19 cellular contexts compared by ENCODE assay signal in genomic region chr15:66858423-66859207, GRCh38.
DNase-seq lines count a peak whose midpoint lies in the region; ATAC-seq and TF ChIP-seq lines count a peak whose summit lies in the region.
"Had no signal": no experiment of that assay in that cellular context is flagged by ENCODE, and none has a peak within 500 bp of the region (broad histone marks: within the 10 kb centered on the region; RNA-seq: fewer than 3 reads in every experiment).

No MANE protein-coding gene starts in this region.

- DNase-seq in WTC11 (ENCODE audit: low spot score) (no peak), fibroblast of pulmonary artery (ENCODE audit: low read depth) (peak; percentile 67), ureter (ENCODE audit: low spot score) (peak; percentile 17), NK-92 (lab: John Stamatoyannopoulos, UW; ENCODE audit: unreplicated experiment) (no peak)
- DNase-seq in activated CD4-positive, alpha-beta T cell treated with anti-CD3 and anti-CD28 coated beads for 4 hours: no peak
- DNase-seq: CD8-positive, alpha-beta memory T cell; DND-41; GF-D8; H7; NCI-H1417; NCI-H187 treated with DMSO at 0.1 percent for 48 hours; NCI-H446; NCI-H774; PC-3; SJCRH30; SW 1271 had no signal

- H3K9me3 Mint-ChIP-seq in WTC11: no peaks in the 10 kb centered on the region
- no peaks in the 10 kb centered on the region for H3K9me3 Mint-ChIP-seq in stimulated activated memory B cell treated with anti-CD40 and anti-IgM and Interleukin-4, amounts not matched to agents 10 μg/mL and 1 μg/mL and 100 μg/mL, for 72 hours
- H3K9me3 Mint-ChIP-seq: CD8-positive, alpha-beta memory T cell had no signal

- H3K27ac ChIP-seq in HEK293 (ENCODE audit: extremely low read depth, low read depth, low read length): no peak overlapping the region
- H3K27ac ChIP-seq: BLaER1 treated with 17β-estradiol and CSF1 and Interleukin-3, amounts not matched to agents 10 nM and 100 nM; SJCRH30 had no signal

- CTCF ChIA-PET in HEK293 (lab: Yijun Ruan, JAX) (interaction anchor here (0.6 to 1.2 kb wide), 8 partner anchors 7 to 292 kb away, joined by 3 to 7 read pairs (median 3); no protein-coding TSS in a partner anchor), WTC11 (lab: Charles Lee) (interaction anchor here (0.7 to 2.2 kb wide), 4 partner anchors 16 to 70 kb away, joined by 3 to 7 read pairs (median 3); no protein-coding TSS in a partner anchor)

- H3K27me3 Mint-ChIP-seq in WTC11 (ENCODE audit: low read depth): no peaks in the 10 kb centered on the region
- H3K27me3 Mint-ChIP-seq in stimulated activated memory B cell treated with anti-CD40 and anti-IgM and Interleukin-4, amounts not matched to agents 10 μg/mL and 1 μg/mL and 100 μg/mL, for 72 hours: peaks cover 8% of the 10 kb centered on the region

- peaks cover 15% of the 10 kb centered on the region for H3K4me1 Mint-ChIP-seq in WTC11
- H3K4me1 Mint-ChIP-seq in stimulated activated memory B cell treated with anti-CD40 and anti-IgM and Interleukin-4, amounts not matched to agents 10 μg/mL and 1 μg/mL and 100 μg/mL, for 72 hours: peaks cover 12% of the 10 kb centered on the region

- H3K9me3 ChIP-seq in HEK293 (ENCODE audit: control insufficient read depth, insufficient read depth, low read depth, low read length): no peaks in the 10 kb centered on the region
- H3K9me3 ChIP-seq: BLaER1 treated with 17β-estradiol and CSF1 and Interleukin-3, amounts not matched to agents 10 nM and 100 nM; SJCRH30 had no signal

- ATAC-seq in WTC11: no peak
- ATAC-seq in stimulated activated memory B cell treated with anti-CD40 and anti-IgM and Interleukin-4, amounts not matched to agents 10 μg/mL and 1 μg/mL and 100 μg/mL, for 72 hours: no peak
- ATAC-seq: PC-3 had no signal

- no peak overlapping the region for H3K4me3 Mint-ChIP-seq in WTC11
- no peak overlapping the region for H3K4me3 Mint-ChIP-seq in stimulated activated memory B cell treated with anti-CD40 and anti-IgM and Interleukin-4, amounts not matched to agents 10 μg/mL and 1 μg/mL and 100 μg/mL, for 72 hours
- H3K4me3 Mint-ChIP-seq: CD8-positive, alpha-beta memory T cell had no signal

- TF ChIP-seq CTCF in HEK293 (tag by site-specific recombination; IDR thresholded peaks at IDR 0.05) (no peak), WTC11 (IDR thresholded peaks at IDR 0.05) (no peak), fibroblast of pulmonary artery (IDR thresholded peaks at IDR 0.05; ENCODE audit: low read length, missing control alignments) (no peak)

- no peaks in the 10 kb centered on the region for H3K36me3 Mint-ChIP-seq in WTC11
- H3K36me3 Mint-ChIP-seq in stimulated activated memory B cell treated with anti-CD40 and anti-IgM and Interleukin-4, amounts not matched to agents 10 μg/mL and 1 μg/mL and 100 μg/mL, for 72 hours: no peaks in the 10 kb centered on the region

- POLR2A ChIA-PET in HEK293 (lab: Yijun Ruan, JAX) (no interaction called here), WTC11 (lab: Charles Lee) (no interaction called here)

- no peaks in the 10 kb centered on the region for H3K36me3 ChIP-seq in HEK293 (ENCODE audit: control insufficient read depth in 2 of 2, insufficient read depth in 1 of 2, low read length in 2 of 2)
- H3K36me3 ChIP-seq: BLaER1 treated with 17β-estradiol and CSF1 and Interleukin-3, amounts not matched to agents 10 nM and 100 nM; SJCRH30 had no signal

- H3K4me1 ChIP-seq in HEK293 (ENCODE audit: control insufficient read depth, insufficient read depth, low read length): no peaks in the 10 kb centered on the region
- H3K4me1 ChIP-seq: BLaER1 treated with 17β-estradiol and CSF1 and Interleukin-3, amounts not matched to agents 10 nM and 100 nM; SJCRH30 had no signal

- H3K27ac Mint-ChIP-seq in WTC11: no peak overlapping the region
- no peak overlapping the region for H3K27ac Mint-ChIP-seq in stimulated activated memory B cell treated with anti-CD40 and anti-IgM and Interleukin-4, amounts not matched to agents 10 μg/mL and 1 μg/mL and 100 μg/mL, for 72 hours

- no peak overlapping the region for H3K4me3 ChIP-seq in HEK293 (ENCODE audit: low read depth, low read length)
- H3K4me3 ChIP-seq in fibroblast of pulmonary artery (replicated peaks; ENCODE audit: low read depth, low read length): no peak overlapping the region
- H3K4me3 ChIP-seq: BLaER1 treated with 17β-estradiol and CSF1 and Interleukin-3, amounts not matched to agents 10 nM and 100 nM; SJCRH30 had no signal

TF ChIP-seq in HEK293, 187 proteins besides CTCF, POLR2A, EP300 and RAD21:
- peak; percentile 87 for TF ChIP-seq ZNF121 (tag by site-specific recombination; IDR thresholded peaks at IDR 0.05)
- TF ChIP-seq ZNF221 (tag by site-specific recombination; IDR thresholded peaks at IDR 0.05; ENCODE audit: borderline replicate concordance): no peak
TF ChIP-seq in HEK293: peak in this region for 1.

TF ChIP-seq in WTC11, 78 proteins besides CTCF, POLR2A, EP300 and RAD21:
- TF ChIP-seq ZNF121 (CRISPR knock-in tag; IDR thresholded peaks at IDR 0.05) (0 out of 2 replicates have a peak, but pooled peaks have one; percentile 4), ESRRA (CRISPR knock-in tag; IDR thresholded peaks at IDR 0.05; ENCODE audit: borderline replicate concordance) (no peak)

Comparison
In these comparisons a context has a peak if more than half of its experiments do, and no peak if none do; other contexts are left out.
1. DNase-seq: peak in fibroblast of pulmonary artery (single experiment) and ureter (single experiment); none in WTC11 (single experiment), activated CD4-positive, alpha-beta T cell treated with anti-CD3 and anti-CD28 coated beads for 4 hours (0 of 2) and NK-92 (single experiment).
2. Of the 8 proteins assayed by ChIP-seq in both HEK293 and WTC11: peak only in HEK293: none; only in WTC11: none; in both: ZNF121; in neither: 7.